ENCODE assay signal across 21 cellular contexts in the genomic region with DNA sequence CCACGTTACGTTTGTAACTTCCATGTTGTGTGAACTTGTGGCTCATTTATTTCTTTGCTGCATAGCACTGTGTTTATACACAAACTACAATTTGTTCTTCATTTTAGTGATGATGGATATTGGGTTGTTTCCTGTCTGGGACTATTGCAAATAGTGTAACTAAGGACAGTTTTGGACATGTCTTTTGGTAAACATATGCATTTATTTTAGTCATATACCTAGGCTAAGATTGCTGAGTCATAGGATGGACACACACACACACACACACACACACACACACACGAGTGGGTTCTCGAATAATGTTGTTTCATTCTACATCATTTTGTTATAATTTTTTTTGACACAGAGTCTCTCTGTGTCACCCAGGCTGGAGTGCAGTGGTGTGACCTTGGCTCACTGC.
A peak's percentile ranks its signal among the peaks of the same experiment; 100 is the strongest.
DNase-seq lines count a peak whose midpoint lies in the region; ATAC-seq, FAIRE-seq and TF ChIP-seq lines count a peak whose summit lies in the region.
"Had no signal": no experiment of that assay in that cellular context is flagged by ENCODE, and none has a peak within 500 bp of the region (broad histone marks: within the 10 kb centered on the region; RNA-seq: fewer than 3 reads in every experiment).

No MANE protein-coding gene starts in this region.

- H3K27me3 Mint-ChIP-seq in activated CD4-positive, alpha-beta T cell treated with anti-CD3 and anti-CD28 coated beads, Interleukin-2, amount 10 ng/mL, durations not matched to agents 24 days and 14 days = peaks cover 4% of the 10 kb centered on the region
- peaks cover 4% of the 10 kb centered on the region for H3K27me3 Mint-ChIP-seq in activated CD4-positive, alpha-beta T cell treated with anti-CD3 and anti-CD28 coated beads for 36 hours
- no peaks in the 10 kb centered on the region for H3K27me3 Mint-ChIP-seq in GM23338 (ENCODE audit: insufficient read depth, low read depth, poor library complexity)
- no peaks in the 10 kb centered on the region for H3K27me3 Mint-ChIP-seq in type B pancreatic cell

- no peaks in the 10 kb centered on the region for H3K4me1 ChIP-seq in GM23338 (ENCODE audit: insufficient read depth)
- no peaks in the 10 kb centered on the region for H3K4me1 ChIP-seq in K562 (replicated peaks in 1 of 2; ENCODE audit: control insufficient read depth in 2 of 2, insufficient read depth in 2 of 2, low read length in 2 of 2)
- H3K4me1 ChIP-seq in body of pancreas = no peaks in the 10 kb centered on the region

- H3K9ac ChIP-seq in K562 (ENCODE audit: insufficient read depth in 1 of 2, low read depth in 2 of 2, low read length in 2 of 2) = no peak overlapping the region
- H3K9ac ChIP-seq: GM23248 had no signal

- H3K36me3 Mint-ChIP-seq in activated CD4-positive, alpha-beta T cell treated with anti-CD3 and anti-CD28 coated beads, Interleukin-2, amount 10 ng/mL, durations not matched to agents 24 days and 14 days (ENCODE audit: low read depth) = no peaks in the 10 kb centered on the region
- no peaks in the 10 kb centered on the region for H3K36me3 Mint-ChIP-seq in activated CD4-positive, alpha-beta T cell treated with anti-CD3 and anti-CD28 coated beads for 36 hours (ENCODE audit: low read depth)
- no peaks in the 10 kb centered on the region for H3K36me3 Mint-ChIP-seq in GM23338 (ENCODE audit: low read depth)
- no peaks in the 10 kb centered on the region for H3K36me3 Mint-ChIP-seq in type B pancreatic cell
- H3K36me3 Mint-ChIP-seq: CD4-positive, alpha-beta memory T cell had no signal

- intact Hi-C loops in activated CD4-positive, alpha-beta T cell treated with anti-CD3 and anti-CD28 coated beads, Interleukin-2, amount 10 ng/mL, durations not matched to agents 24 days and 14 days (cut with micrococcal nuclease) = no loop called here
- intact Hi-C loops in activated CD4-positive, alpha-beta T cell treated with anti-CD3 and anti-CD28 coated beads for 36 hours (cut with DNase I, micrococcal nuclease) = no loop called here
- intact Hi-C loops in K562 (cut with micrococcal nuclease) (no loop called here), body of pancreas (cut with DNase I) (no loop called here)

- no peaks in the 10 kb centered on the region for H3F3A ChIP-seq in GM23338 (replicated peaks; ENCODE audit: low read depth)

- ATAC-seq in activated CD4-positive, alpha-beta T cell treated with anti-CD3 and anti-CD28 coated beads for 36 hours = no peak
- ATAC-seq in GM23338 (no peak), K562 (no peak), body of pancreas (no peak)
- ATAC-seq: GM12878, HCT116 had no signal

- H3K79me2 ChIP-seq in GM23338 (replicated peaks; ENCODE audit: insufficient read depth) (no peaks in the 10 kb centered on the region), K562 (ENCODE audit: control insufficient read depth, insufficient read depth, low read length) (no peaks in the 10 kb centered on the region)

- no peak overlapping the region for H3K27ac ChIP-seq in GM23338 (ENCODE audit: low read depth)
- H3K27ac ChIP-seq in K562 (ENCODE audit: extremely low read depth, low read depth, low read length) = no peak overlapping the region
- peak overlapping the region; percentile 27 for H3K27ac ChIP-seq in epithelial cell of prostate
- H3K27ac ChIP-seq in body of pancreas = no peak overlapping the region
- H3K27ac ChIP-seq: GM23248 had no signal

- TF ChIP-seq CTCF in GM23338 (conservative IDR thresholded peaks at IDR 0.05; ENCODE audit: low read depth in 2 of 2) (no peak), K562 (IDR thresholded peaks at IDR 0.05 in 2 of 3, conservative IDR thresholded peaks at IDR 0.05 in 1 of 3; ENCODE audit: insufficient read depth in 2 of 3, low read depth in 1 of 3, low read length in 3 of 3) (no peak), type B pancreatic cell (conservative IDR thresholded peaks at IDR 0.05) (no peak), body of pancreas (IDR thresholded peaks at IDR 0.05) (no peak)

- no peak overlapping the region for H3K4me3 Mint-ChIP-seq in activated CD4-positive, alpha-beta T cell treated with anti-CD3 and anti-CD28 coated beads, Interleukin-2, amount 10 ng/mL, durations not matched to agents 24 days and 14 days
- no peak overlapping the region for H3K4me3 Mint-ChIP-seq in activated CD4-positive, alpha-beta T cell treated with anti-CD3 and anti-CD28 coated beads for 36 hours
- H3K4me3 Mint-ChIP-seq in GM23338 (no peak overlapping the region), type B pancreatic cell (no peak overlapping the region)
- H3K4me3 Mint-ChIP-seq: CD4-positive, alpha-beta memory T cell; H9 had no signal

- no TSS peak for BruUV-seq in K562 (replicated peaks; lab: Mats Ljungman, UMichigan)

- CTCF ChIA-PET in activated CD4-positive, alpha-beta T cell treated with anti-CD3 and anti-CD28 coated beads for 36 hours (lab: Charles Lee) = no interaction called here
- CTCF ChIA-PET in K562 (lab: Yijun Ruan, JAX; ENCODE audit: low intra/inter-chr PET ratio) = no interaction called here

- in situ Hi-C loops in K562 (cut with MboI) = no loop called here

- H3K4me2 ChIP-seq in GM23338 = no peak overlapping the region
- H3K4me2 ChIP-seq in K562 (ENCODE audit: insufficient read depth, low read length) = no peak overlapping the region

- H3K36me3 ChIP-seq in GM23338 (ENCODE audit: insufficient read depth) = no peaks in the 10 kb centered on the region
- no peaks in the 10 kb centered on the region for H3K36me3 ChIP-seq in K562 (ENCODE audit: control insufficient read depth, insufficient read depth, low read length)
- H3K36me3 ChIP-seq in body of pancreas (replicated peaks in 1 of 2; ENCODE audit: insufficient read depth in 1 of 2, low read depth in 2 of 2) = no peaks in the 10 kb centered on the region

- no peak for FAIRE-seq in K562 (lab: Jason Lieb, UNC)
- FAIRE-seq: G401.6, GM12878, GM19239 had no signal

- H3K9me1 ChIP-seq in K562 (ENCODE audit: control insufficient read depth, insufficient read depth, low read length) = no peaks in the 10 kb centered on the region

- no peaks in the 10 kb centered on the region for H3K9me3 Mint-ChIP-seq in activated CD4-positive, alpha-beta T cell treated with anti-CD3 and anti-CD28 coated beads, Interleukin-2, amount 10 ng/mL, durations not matched to agents 24 days and 14 days
- H3K9me3 Mint-ChIP-seq in activated CD4-positive, alpha-beta T cell treated with anti-CD3 and anti-CD28 coated beads for 36 hours (ENCODE audit: low read depth) = no peaks in the 10 kb centered on the region
- H3K9me3 Mint-ChIP-seq in GM23338 = no peaks in the 10 kb centered on the region
- H3K9me3 Mint-ChIP-seq in type B pancreatic cell = no peaks in the 10 kb centered on the region
- H3K9me3 Mint-ChIP-seq: H9 had no signal

- DNase-seq in activated CD4-positive, alpha-beta T cell treated with anti-CD3 and anti-CD28 coated beads, Interleukin-2, amount 10 ng/mL, durations not matched to agents 24 days and 14 days = peak; percentile 39
- DNase-seq in activated CD4-positive, alpha-beta T cell treated with anti-CD3 and anti-CD28 coated beads for 36 hours = no peak
- DNase-seq in GM23338 (ENCODE audit: low spot score) (no peak), K562 (ENCODE audit: extremely low read depth in 1 of 4, low spot score in 3 of 4) (no peak), epithelial cell of prostate (ENCODE audit: low read depth, low spot score) (peak; percentile 34), type B pancreatic cell (ENCODE audit: extremely low spot score, unreplicated experiment) (no peak), body of pancreas (no peak)
- no peak for DNase-seq in activated naive CD4-positive, alpha-beta T cell treated with anti-CD3 and anti-CD28 coated beads, Interleukin-2, amount 50 U/mL, for 16 hours
- DNase-seq: 8988T; C1 segment of cervical spinal cord; Calu3; CD4-positive, alpha-beta memory T cell; COR-L47; DMS153; DMS79 treated with DMSO at 0.1 percent for 48 hours; GM23248; H9 had no signal

- 0% methylated on average over 3 of the region's 4 CpGs for WGBS in K562 (ENCODE audit: insufficient coverage, low coverage, missing lambda C conversion rate)
- WGBS in body of pancreas, 2 donors = 55% methylated on average over 4 of the region's 4 CpGs

- H3K27ac Mint-ChIP-seq in activated CD4-positive, alpha-beta T cell treated with anti-CD3 and anti-CD28 coated beads, Interleukin-2, amount 10 ng/mL, durations not matched to agents 24 days and 14 days = no peak overlapping the region
- H3K27ac Mint-ChIP-seq in activated CD4-positive, alpha-beta T cell treated with anti-CD3 and anti-CD28 coated beads for 36 hours = no peak overlapping the region
- 0 out of 2 replicates have a peak overlapping the region, but pooled peaks have one; percentile 36 for H3K27ac Mint-ChIP-seq in GM23338
- no peak overlapping the region for H3K27ac Mint-ChIP-seq in type B pancreatic cell
- H3K27ac Mint-ChIP-seq: H9 had no signal

- peaks cover 3% of the 10 kb centered on the region for H3K4me1 Mint-ChIP-seq in activated CD4-positive, alpha-beta T cell treated with anti-CD3 and anti-CD28 coated beads, Interleukin-2, amount 10 ng/mL, durations not matched to agents 24 days and 14 days
- peaks cover 10% of the 10 kb centered on the region for H3K4me1 Mint-ChIP-seq in activated CD4-positive, alpha-beta T cell treated with anti-CD3 and anti-CD28 coated beads for 36 hours
- H3K4me1 Mint-ChIP-seq in GM23338 (peaks cover 7% of the 10 kb centered on the region; the same call in 2 of the 3 replicates), type B pancreatic cell (ENCODE audit: unreplicated experiment) (no peaks in the 10 kb centered on the region)
- H3K4me1 Mint-ChIP-seq: CD4-positive, alpha-beta memory T cell had no signal

- H3K27me3 ChIP-seq in GM23338 (ENCODE audit: insufficient read depth) (no peaks in the 10 kb centered on the region), K562 (ENCODE audit: control insufficient read depth in 2 of 2, insufficient read depth in 2 of 2, low read length in 2 of 2) (no peaks in the 10 kb centered on the region), body of pancreas (no peaks in the 10 kb centered on the region)

- H3K9me2 ChIP-seq in GM23338 (ENCODE audit: insufficient read depth) = no peaks in the 10 kb centered on the region

- TF ChIP-seq POLR2A in K562 (conservative IDR thresholded peaks at IDR 0.05) (no peak), body of pancreas (IDR thresholded peaks at IDR 0.05) (no peak)

- no peak for TF ChIP-seq RAD21 in K562 (CRISPR knock-in tag; conservative IDR thresholded peaks at IDR 0.05 in 1 of 2, IDR thresholded peaks at IDR 0.05 in 1 of 2)

- POLR2A ChIA-PET in activated CD4-positive, alpha-beta T cell treated with anti-CD3 and anti-CD28 coated beads for 36 hours (lab: Charles Lee) = no interaction called here
- POLR2A ChIA-PET in K562 (lab: Yijun Ruan, JAX) = no interaction called here

- no peaks in the 10 kb centered on the region for H4K20me1 ChIP-seq in GM23338 (replicated peaks; ENCODE audit: insufficient read depth)
- H4K20me1 ChIP-seq in K562 (replicated peaks; ENCODE audit: control insufficient read depth, insufficient read depth, low read length) = no peaks in the 10 kb centered on the region

- TF ChIP-seq EP300 in K562 (IDR thresholded peaks at IDR 0.05; ENCODE audit: low read length) = no peak

- H3K4me3 ChIP-seq in GM23338 (no peak overlapping the region), K562 (no peak overlapping the region), body of pancreas (no peak overlapping the region)
- H3K4me3 ChIP-seq: GM12878, GM23248 had no signal

- H3K9me3 ChIP-seq in K562 (replicated peaks; ENCODE audit: control insufficient read depth, insufficient read depth, low read depth, low read length) (no peaks in the 10 kb centered on the region), body of pancreas (no peaks in the 10 kb centered on the region)

- no peak overlapping the region for H2AFZ ChIP-seq in GM23338
- no peak overlapping the region for H2AFZ ChIP-seq in K562 (ENCODE audit: low read depth, low read length)
- H2AFZ ChIP-seq: GM23248 had no signal

Comparison
In these comparisons a context has a peak if more than half of its experiments do, and no peak if none do; other contexts are left out.
1. DNase-seq: peak in activated CD4-positive, alpha-beta T cell treated with anti-CD3 and anti-CD28 coated beads, Interleukin-2, amount 10 ng/mL, durations not matched to agents 24 days and 14 days (single experiment) and epithelial cell of prostate (single experiment); none in activated CD4-positive, alpha-beta T cell treated with anti-CD3 and anti-CD28 coated beads for 36 hours (single experiment), GM23338 (single experiment), K562 (0 of 4), type B pancreatic cell (single experiment), activated naive CD4-positive, alpha-beta T cell treated with anti-CD3 and anti-CD28 coated beads, Interleukin-2, amount 50 U/mL, for 16 hours (single experiment) and body of pancreas (0 of 4).